In the genomic region with DNA sequence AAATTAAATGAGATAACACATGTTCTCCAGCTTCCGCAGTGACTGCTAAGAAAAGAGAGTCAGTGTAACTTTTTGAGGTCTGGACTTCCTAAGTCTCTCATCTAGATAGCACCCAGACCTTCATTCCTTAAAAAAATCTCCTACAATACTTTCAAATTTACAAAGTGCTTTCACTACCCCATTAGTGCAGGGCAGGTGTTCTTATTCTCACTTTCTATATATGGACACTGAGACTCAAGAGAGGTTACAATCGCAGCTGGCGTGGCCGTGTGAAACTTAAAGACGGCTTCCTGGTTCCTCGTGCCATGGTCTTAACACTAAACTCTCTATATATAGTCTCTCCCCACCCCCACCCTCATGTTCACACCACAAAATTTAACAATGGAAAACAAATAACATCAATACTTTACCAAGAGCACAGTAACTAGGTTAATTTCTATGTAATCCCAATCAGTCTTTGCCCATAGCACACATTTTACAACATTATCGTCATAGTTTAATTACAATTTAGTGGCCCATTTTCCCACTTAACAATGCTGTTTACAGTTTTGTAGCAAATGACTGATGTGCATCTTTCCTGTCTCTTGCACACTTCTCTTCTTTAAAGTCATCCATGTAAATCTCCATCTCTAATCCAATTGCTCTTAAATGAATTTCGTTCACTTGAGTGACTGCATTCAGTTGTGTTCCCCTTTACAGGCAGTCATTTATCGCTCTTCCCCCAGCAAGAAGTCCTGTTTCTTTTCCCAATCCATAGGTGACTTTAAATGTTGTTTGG, we compare ENCODE assay signal across 11 cellular contexts.
A peak's percentile ranks its signal among the peaks of the same experiment; 100 is the strongest.
DNase-seq lines count a peak whose midpoint lies in the region; ATAC-seq and TF ChIP-seq lines count a peak whose summit lies in the region.
"Had no signal": no experiment of that assay in that cellular context is flagged by ENCODE, and none has a peak within 500 bp of the region (broad histone marks: within the 10 kb centered on the region; RNA-seq: fewer than 3 reads in every experiment).

No MANE protein-coding gene starts in this region.

- H3F3A ChIP-seq in MM.1S (ENCODE audit: insufficient read depth, low read length) = peaks cover 16% of the 10 kb centered on the region

- H3K4me3 Mint-ChIP-seq in natural killer cell treated with Interleukin-12 subunit alpha and Interleukin-12 subunit beta and Interleukin-15 and Interleukin-18, amount 100 ng/mL, for 72 hours = peak overlapping the region; percentile 30
- H3K4me3 Mint-ChIP-seq in natural killer cell = no peak overlapping the region
- H3K4me3 Mint-ChIP-seq in stimulated activated naive B cell treated with anti-CD40 and anti-IgM and Interleukin-4, amounts not matched to agents 10 μg/mL and 1 μg/mL and 100 μg/mL, for 72 hours = peak overlapping the region; percentile 71 to 78
- H3K4me3 Mint-ChIP-seq: nephron progenitor cell, WTC11 had no signal

- no peak overlapping the region for H2AFZ ChIP-seq in MM.1S (ENCODE audit: low read length)

- peak overlapping the region; percentile 41; the same call in 1 of the 2 replicates for H3K27ac ChIP-seq in MM.1S (ENCODE audit: low read length)

- intact Hi-C loops in natural killer cell (cut with micrococcal nuclease) = no loop called here

- H3K9me3 Mint-ChIP-seq in natural killer cell treated with Interleukin-12 subunit alpha and Interleukin-12 subunit beta and Interleukin-15 and Interleukin-18, amount 100 ng/mL, for 72 hours = no peaks in the 10 kb centered on the region
- no peaks in the 10 kb centered on the region for H3K9me3 Mint-ChIP-seq in natural killer cell
- peaks cover 2 to 9% of the 10 kb centered on the region in 2 donors for H3K9me3 Mint-ChIP-seq in stimulated activated naive B cell treated with anti-CD40 and anti-IgM and Interleukin-4, amounts not matched to agents 10 μg/mL and 1 μg/mL and 100 μg/mL, for 72 hours
- H3K9me3 Mint-ChIP-seq: WTC11 had no signal

- H3K79me2 ChIP-seq in MM.1S (ENCODE audit: low read length) = no peaks in the 10 kb centered on the region

- no peak overlapping the region for H3K9ac ChIP-seq in MM.1S (ENCODE audit: low read length)

- peak overlapping the region; percentile 17 for H3K4me3 ChIP-seq in MM.1S (ENCODE audit: low read length)

- H3K9me3 ChIP-seq in MM.1S (replicated peaks; ENCODE audit: insufficient read depth, low read length) = no peaks in the 10 kb centered on the region

- no peaks in the 10 kb centered on the region for H3K36me3 ChIP-seq in MM.1S (replicated peaks; ENCODE audit: insufficient read depth, low read length)

- no peaks in the 10 kb centered on the region for H3K36me3 Mint-ChIP-seq in natural killer cell treated with Interleukin-12 subunit alpha and Interleukin-12 subunit beta and Interleukin-15 and Interleukin-18, amount 100 ng/mL, for 72 hours
- no peaks in the 10 kb centered on the region for H3K36me3 Mint-ChIP-seq in natural killer cell
- H3K36me3 Mint-ChIP-seq in stimulated activated naive B cell treated with anti-CD40 and anti-IgM and Interleukin-4, amounts not matched to agents 10 μg/mL and 1 μg/mL and 100 μg/mL, for 72 hours = peaks cover 0 to 7% of the 10 kb centered on the region in 2 donors
- H3K36me3 Mint-ChIP-seq: WTC11 had no signal

- peaks cover 18% of the 10 kb centered on the region in 2 donors for H3K4me1 Mint-ChIP-seq in natural killer cell treated with Interleukin-12 subunit alpha and Interleukin-12 subunit beta and Interleukin-15 and Interleukin-18, amount 100 ng/mL, for 72 hours (ENCODE audit: low read depth in 2 of 2)
- H3K4me1 Mint-ChIP-seq in natural killer cell = no peaks in the 10 kb centered on the region
- peaks cover 50 to 83% of the 10 kb centered on the region in 2 donors for H3K4me1 Mint-ChIP-seq in stimulated activated naive B cell treated with anti-CD40 and anti-IgM and Interleukin-4, amounts not matched to agents 10 μg/mL and 1 μg/mL and 100 μg/mL, for 72 hours
- H3K4me1 Mint-ChIP-seq: WTC11 had no signal

- peak overlapping the region in 1 of 2 donors; percentile 32 for H3K27ac Mint-ChIP-seq in natural killer cell treated with Interleukin-12 subunit alpha and Interleukin-12 subunit beta and Interleukin-15 and Interleukin-18, amount 100 ng/mL, for 72 hours
- no peak overlapping the region for H3K27ac Mint-ChIP-seq in natural killer cell
- peak overlapping the region; percentile 92 for H3K27ac Mint-ChIP-seq in stimulated activated naive B cell treated with anti-CD40 and anti-IgM and Interleukin-4, amounts not matched to agents 10 μg/mL and 1 μg/mL and 100 μg/mL, for 72 hours
- H3K27ac Mint-ChIP-seq: nephron progenitor cell, WTC11 had no signal

- no peaks in the 10 kb centered on the region for H3K9me2 ChIP-seq in MM.1S (replicated peaks; ENCODE audit: insufficient read depth, low read length)

- H3K27me3 Mint-ChIP-seq in natural killer cell treated with Interleukin-12 subunit alpha and Interleukin-12 subunit beta and Interleukin-15 and Interleukin-18, amount 100 ng/mL, for 72 hours = peaks cover 30 to 44% of the 10 kb centered on the region in 2 donors
- peaks cover 9 to 36% of the 10 kb centered on the region in 2 donors for H3K27me3 Mint-ChIP-seq in natural killer cell (ENCODE audit: low read depth in 2 of 2)
- no peaks in the 10 kb centered on the region for H3K27me3 Mint-ChIP-seq in stimulated activated naive B cell treated with anti-CD40 and anti-IgM and Interleukin-4, amounts not matched to agents 10 μg/mL and 1 μg/mL and 100 μg/mL, for 72 hours

- ATAC-seq in natural killer cell treated with Interleukin-12 subunit alpha and Interleukin-12 subunit beta and Interleukin-15 and Interleukin-18, amount 100 ng/mL, for 72 hours = no peak
- no peak for ATAC-seq in natural killer cell
- ATAC-seq in HG02840 (IDR thresholded peaks at IDR 0.05; ENCODE audit: low FRiP score, unreplicated experiment) = peak; percentile 83
- peak; percentile 83 to 89 for ATAC-seq in stimulated activated naive B cell treated with anti-CD40 and anti-IgM and Interleukin-4, amounts not matched to agents 10 μg/mL and 1 μg/mL and 100 μg/mL, for 72 hours (replicated peaks)
- ATAC-seq: WTC11 had no signal

- no peak for DNase-seq in natural killer cell treated with Interleukin-12 subunit alpha and Interleukin-12 subunit beta and Interleukin-15 and Interleukin-18, amount 100 ng/mL, for 72 hours (ENCODE audit: low spot score)
- no peak for DNase-seq in natural killer cell
- peak; percentile 88 for DNase-seq in MM.1S
- DNase-seq in stimulated activated naive B cell treated with anti-CD40 and anti-IgM and Interleukin-4, amounts not matched to agents 10 μg/mL and 1 μg/mL and 100 μg/mL, for 72 hours = peak; percentile 70
- no peak for DNase-seq in HK-2 (ENCODE audit: unreplicated experiment)
- DNase-seq in DMS 273 (lab: John Stamatoyannopoulos, UW; ENCODE audit: unreplicated experiment) = no peak
- DNase-seq in HT-29 (ENCODE audit: low spot score) = no peak
- DNase-seq: aorta, nephron progenitor cell had no signal

- no peak for TF ChIP-seq CTCF in natural killer cell (IDR thresholded peaks at IDR 0.05)
- TF ChIP-seq CTCF in MM.1S (IDR thresholded peaks at IDR 0.05; ENCODE audit: low read length) = no peak

- H4K20me1 ChIP-seq in MM.1S (ENCODE audit: insufficient read depth, low read length) = no peaks in the 10 kb centered on the region

- H3K4me2 ChIP-seq in MM.1S (ENCODE audit: low read depth, low read length) = peak overlapping the region; percentile 67

- peaks cover 29% of the 10 kb centered on the region for H3K4me1 ChIP-seq in MM.1S (ENCODE audit: low read length)

- H3K27me3 ChIP-seq in MM.1S (replicated peaks; ENCODE audit: insufficient read depth, low read length) = no peaks in the 10 kb centered on the region

Comparison
In these comparisons a context has a peak if more than half of its experiments do, and no peak if none do; other contexts are left out.
1. ATAC-seq: peak in HG02840 (single experiment) and stimulated activated naive B cell treated with anti-CD40 and anti-IgM and Interleukin-4, amounts not matched to agents 10 μg/mL and 1 μg/mL and 100 μg/mL, for 72 hours (2 of 2); none in natural killer cell treated with Interleukin-12 subunit alpha and Interleukin-12 subunit beta and Interleukin-15 and Interleukin-18, amount 100 ng/mL, for 72 hours (0 of 2) and natural killer cell (0 of 3).
2. DNase-seq: peak in MM.1S (single experiment) and stimulated activated naive B cell treated with anti-CD40 and anti-IgM and Interleukin-4, amounts not matched to agents 10 μg/mL and 1 μg/mL and 100 μg/mL, for 72 hours (single experiment); none in natural killer cell treated with Interleukin-12 subunit alpha and Interleukin-12 subunit beta and Interleukin-15 and Interleukin-18, amount 100 ng/mL, for 72 hours (single experiment), natural killer cell (single experiment), HK-2 (single experiment), DMS 273 (single experiment) and HT-29 (single experiment).